ENCODE assay signal across 14 cellular contexts in the genomic region with DNA sequence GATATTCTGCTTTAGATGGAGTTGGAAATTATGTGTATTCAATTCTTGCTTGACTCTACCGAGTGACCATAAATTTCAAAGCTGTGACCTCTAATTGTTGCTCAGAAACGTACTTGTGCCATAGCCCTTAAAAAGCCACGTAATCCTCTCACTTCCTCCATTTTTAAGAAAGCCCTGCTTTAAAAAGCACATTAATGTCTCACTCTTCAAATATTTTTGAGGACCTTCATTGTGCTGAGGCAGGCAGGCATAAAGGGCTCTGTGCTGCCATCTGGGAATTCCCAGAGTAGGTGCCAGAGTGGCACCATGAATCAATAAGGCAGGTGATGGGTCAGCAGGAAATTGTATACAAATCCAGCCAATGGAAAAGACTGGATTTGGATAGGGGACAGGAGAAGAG.
"Had no signal": no experiment of that assay in that cellular context is flagged by ENCODE, and none has a peak within 500 bp of the region (broad histone marks: within the 10 kb centered on the region; RNA-seq: fewer than 3 reads in every experiment).

No MANE protein-coding gene starts in this region.

- H3K4me3 Mint-ChIP-seq: activated CD4-positive, alpha-beta memory T cell treated with anti-CD3 and anti-CD28 coated beads for 36 hours; stimulated activated naive CD8-positive, alpha-beta T cell treated with anti-CD3 and anti-CD28 coated beads, Interleukin-15, Interleukin-2, amounts not matched to agents 100 ng/mL and 50 ng/mL, for 24 hours had no signal

- H3K4me3 ChIP-seq: dorsolateral prefrontal cortex, esophagus muscularis mucosa, lung, pancreas, upper lobe of right lung had no signal

- H3K36me3 ChIP-seq: esophagus muscularis mucosa, pancreas, upper lobe of right lung had no signal

- H3K27ac Mint-ChIP-seq: activated CD4-positive, alpha-beta memory T cell treated with anti-CD3 and anti-CD28 coated beads for 36 hours; stimulated activated naive CD8-positive, alpha-beta T cell treated with anti-CD3 and anti-CD28 coated beads, Interleukin-15, Interleukin-2, amounts not matched to agents 100 ng/mL and 50 ng/mL, for 24 hours had no signal

- H3K9me3 Mint-ChIP-seq: activated CD4-positive, alpha-beta memory T cell treated with anti-CD3 and anti-CD28 coated beads for 36 hours; stimulated activated naive CD8-positive, alpha-beta T cell treated with anti-CD3 and anti-CD28 coated beads, Interleukin-15, Interleukin-2, amounts not matched to agents 100 ng/mL and 50 ng/mL, for 24 hours had no signal

- H3K27ac ChIP-seq: dorsolateral prefrontal cortex, esophagus muscularis mucosa, pancreas, upper lobe of right lung had no signal

- H3K4me1 ChIP-seq: esophagus muscularis mucosa, pancreas, upper lobe of right lung had no signal

- H3K36me3 Mint-ChIP-seq: activated CD4-positive, alpha-beta memory T cell treated with anti-CD3 and anti-CD28 coated beads for 36 hours had no signal

- ATAC-seq: pancreas, upper lobe of right lung had no signal

- H3K9me3 ChIP-seq: esophagus muscularis mucosa, pancreas, upper lobe of right lung had no signal

- DNase-seq: activated CD4-positive, alpha-beta memory T cell treated with anti-CD3 and anti-CD28 coated beads for 36 hours; activated CD4-positive, CD25-positive, alpha-beta regulatory T cell treated with anti-CD3 and anti-CD28 coated beads, Interleukin-2, amount 50 U/mL, for 72 hours; activated CD8-positive, alpha-beta memory T cell treated with anti-CD3 and anti-CD28 coated beads, Interleukin-2, amount 50 U/mL, for 4 hours; activated naive CD4-positive, alpha-beta T cell; aorta; dorsolateral prefrontal cortex; hypothalamus; midbrain; pancreas; stimulated activated CD4-positive, alpha-beta T cell treated with anti-CD3 and anti-CD28 coated beads, Interleukin-4, amount 100 ng/mL, for 24 hours; upper lobe of right lung had no signal
